16 cellular contexts compared by ENCODE assay signal in genomic region chr2:207733597-207734240, GRCh38. TPM values are rescaled to one million over a fixed set of nuclear protein-coding genes. Genes with fewer than 3 reads are reported as not detected.
DNase-seq lines count a peak whose midpoint lies in the region; ATAC-seq, FAIRE-seq and TF ChIP-seq lines count a peak whose summit lies in the region.
"Had no signal": no experiment of that assay in that cellular context is flagged by ENCODE, and none has a peak within 500 bp of the region (broad histone marks: within the 10 kb centered on the region; RNA-seq: fewer than 3 reads in every experiment).

No MANE protein-coding gene starts in this region.

- no peaks in the 10 kb centered on the region for H3F3A ChIP-seq in PC-3 (ENCODE audit: low read length, unreplicated experiment)

- ATAC-seq in PC-3 (peak; percentile 64), right lobe of liver (peak in 3 of 4 donors; percentile 17 to 43 (median 19)), GM19463 (IDR thresholded peaks at IDR 0.05; ENCODE audit: unreplicated experiment) (no peak)

- TF ChIP-seq POLR2A in GM12891 (IDR thresholded peaks at IDR 0.05; ENCODE audit: low read depth, low read length) (no peak), right lobe of liver (IDR thresholded peaks at IDR 0.05) (no peak)

- H3K4me2 ChIP-seq in PC-3 (ENCODE audit: low read length): no peak overlapping the region

- no peaks in the 10 kb centered on the region for H3K79me2 ChIP-seq in PC-3 (ENCODE audit: low read length)

- no peak overlapping the region for H3K27ac Mint-ChIP-seq in progenitor cell of endocrine pancreas
- H3K27ac Mint-ChIP-seq: CD4-positive, alpha-beta T cell had no signal

- FAIRE-seq in GM12891 (lab: Jason Lieb, UNC): peak; percentile 20
- FAIRE-seq: H1 had no signal

- no TSS peak for BruUV-seq in PC-3 (replicated peaks; lab: Mats Ljungman, UMichigan)

- H3K4me1 ChIP-seq in PC-3 (ENCODE audit: insufficient read depth, low read length) (no peaks in the 10 kb centered on the region), right lobe of liver (peaks cover 0 to 25% (median 6%) of the 10 kb centered on the region in 4 donors)

- H3K9me3 Mint-ChIP-seq in progenitor cell of endocrine pancreas (ENCODE audit: low read depth): no peaks in the 10 kb centered on the region
- H3K9me3 Mint-ChIP-seq: CD4-positive, alpha-beta T cell; H9 had no signal

- 0 out of 2 replicates have a peak overlapping the region, but pooled peaks have one; percentile 4 for H3K27ac ChIP-seq in PC-3 (ENCODE audit: low read length)
- H3K27ac ChIP-seq in right lobe of liver: peak overlapping the region in 2 of 3 donors; percentile 33 to 78
- H3K27ac ChIP-seq: C4-2B had no signal

- H2AFZ ChIP-seq in PC-3 (ENCODE audit: low read length): no peak overlapping the region

- H3K36me3 Mint-ChIP-seq in progenitor cell of endocrine pancreas (ENCODE audit: insufficient read depth): peaks cover 8% of the 10 kb centered on the region

- H3K27me3 ChIP-seq in PC-3 (ENCODE audit: low read length) (no peaks in the 10 kb centered on the region), right lobe of liver (no peaks in the 10 kb centered on the region)

- H3K4me1 Mint-ChIP-seq in progenitor cell of endocrine pancreas (ENCODE audit: low read depth): peaks cover 1% of the 10 kb centered on the region

- H3K4me3 ChIP-seq in PC-3 (ENCODE audit: low read length) (no peak overlapping the region), right lobe of liver (no peak overlapping the region)
- H3K4me3 ChIP-seq: GM12878 had no signal

- WGBS in right lobe of liver (ENCODE audit: insufficient coverage, low coverage, low lambda C conversion rate, missing lambda C conversion rate): 28% methylated on average over 2 of the region's 2 CpGs

- TF ChIP-seq CTCF in PC-3 (conservative IDR thresholded peaks at IDR 0.05; ENCODE audit: low read depth, low read length): no peak
- no peak for TF ChIP-seq CTCF in right lobe of liver (IDR thresholded peaks at IDR 0.05)
- TF ChIP-seq CTCF in progenitor cell of endocrine pancreas (IDR thresholded peaks at IDR 0.05; ENCODE audit: unreplicated experiment): no peak

- POLR2A ChIA-PET in PC-3 (lab: Charles Lee; ENCODE audit: unreplicated experiment): interaction anchor here (0.6 kb wide), 2 partner anchors 50 to 109 kb away, joined by 3 to 5 read pairs; partner anchors contain the start of gene METTL21A

- CTCF ChIA-PET in PC-3 (lab: Charles Lee): interaction anchor here (1.5 kb wide), 1 partner anchor 108 kb away, joined by 7 read pairs; the partner anchor contains the start of gene METTL21A

- H3K9me2 ChIP-seq in PC-3 (replicated peaks; ENCODE audit: low read length): no peaks in the 10 kb centered on the region

- no peaks in the 10 kb centered on the region for H3K27me3 Mint-ChIP-seq in progenitor cell of endocrine pancreas
- H3K27me3 Mint-ChIP-seq: CD4-positive, alpha-beta T cell had no signal

- intact Hi-C loops in PC-3 (cut with micrococcal nuclease) (loop anchor here (1.0 to 10.0 kb wide), 6 partner anchors 26 to 929 kb away; partner anchors contain the start of gene METTL21A), right lobe of liver (cut with DNase I) (loop anchor here in 1 of 2 donors (10.0 kb wide), 1 partner anchor 109 kb away; the partner anchor contains the start of gene METTL21A)

- DNase-seq in EH (ENCODE audit: low read depth): peak; percentile 17
- no peak for DNase-seq in GM12891 (ENCODE audit: insufficient read length, low spot score)
- DNase-seq in PC-3: no peak
- DNase-seq in right lobe of liver: no peak
- no peak for DNase-seq in stimulated activated naive CD4-positive, alpha-beta T cell treated with Interleukin-2 at 50 U/mL for 16 hours (lab: John Stamatoyannopoulos, UW)
- no peak for DNase-seq in progenitor cell of endocrine pancreas (ENCODE audit: low spot score, unreplicated experiment)
- DNase-seq: CD4-positive, alpha-beta T cell; DMS153; DMS79; H9; KG1 had no signal

- no peak overlapping the region for H3K9ac ChIP-seq in PC-3 (ENCODE audit: low read length)

- no peaks in the 10 kb centered on the region for H3K9me3 ChIP-seq in PC-3 (ENCODE audit: low read length)
- H3K9me3 ChIP-seq in right lobe of liver: no peaks in the 10 kb centered on the region
- H3K9me3 ChIP-seq: Caco-2 had no signal

- H4K20me1 ChIP-seq in PC-3 (ENCODE audit: low read length): no peaks in the 10 kb centered on the region

- no peak overlapping the region for H3K4me3 Mint-ChIP-seq in progenitor cell of endocrine pancreas (ENCODE audit: low read depth)
- H3K4me3 Mint-ChIP-seq: CD4-positive, alpha-beta T cell; H9 had no signal

- H3K36me3 ChIP-seq in PC-3 (ENCODE audit: low read depth, low read length) (peaks cover 16% of the 10 kb centered on the region), right lobe of liver (no peaks in the 10 kb centered on the region)

TF ChIP-seq in GM12891, 5 proteins besides CTCF, POLR2A, EP300 and RAD21:
- TF ChIP-seq POU2F2 (IDR thresholded peaks at IDR 0.05; ENCODE audit: low read depth, low read length): no peak
- no peak for TF ChIP-seq TAF1 (IDR thresholded peaks at IDR 0.05; ENCODE audit: low read depth, low read length)
- no peak for TF ChIP-seq SPI1 (IDR thresholded peaks at IDR 0.05; ENCODE audit: low read depth, low read length)
- no peak for TF ChIP-seq POLR2AphosphoS5 (IDR thresholded peaks at IDR 0.05; ENCODE audit: low read depth, low read length)
- TF ChIP-seq PAX5 (IDR thresholded peaks at IDR 0.05; ENCODE audit: insufficient read depth, low read length, severe bottlenecking): no peak
TF ChIP-seq in GM12891: peak in this region for 0.

RNA-seq across cellular contexts. Expression of gene CCNYL1, which starts 22.3 kb away (rescaled TPM):
- polyA plus RNA-seq in GM12891 (2012; ENCODE audit: low read depth, missing spikeins): 3.8 TPM
- 14.7 and 19.2 TPM in 2 replicates for total RNA-seq in PC-3 (2014; rRNA removed)
- 10 to 100 TPM in 2 of 6 experiments, 1 to 10 TPM in 4; 7.1 to 11.9 (median 9.4) TPM for total RNA-seq in right lobe of liver
- 18.8 and 25.4 TPM in 2 replicates for total RNA-seq in progenitor cell of endocrine pancreas

RNA-seq across cellular contexts. Expression of gene FZD5, which starts 36.0 kb away (rescaled TPM):
- polyA plus RNA-seq in GM12891 (2012; ENCODE audit: low read depth, missing spikeins): 0.18 TPM
- total RNA-seq in PC-3 (2014; rRNA removed) (7.2 and 7.5 TPM in 2 replicates), right lobe of liver (10 to 100 TPM; 18.5 to 37.4 (median 29.3) TPM), progenitor cell of endocrine pancreas (238 and 247 TPM in 2 replicates)
